In the genomic region with DNA sequence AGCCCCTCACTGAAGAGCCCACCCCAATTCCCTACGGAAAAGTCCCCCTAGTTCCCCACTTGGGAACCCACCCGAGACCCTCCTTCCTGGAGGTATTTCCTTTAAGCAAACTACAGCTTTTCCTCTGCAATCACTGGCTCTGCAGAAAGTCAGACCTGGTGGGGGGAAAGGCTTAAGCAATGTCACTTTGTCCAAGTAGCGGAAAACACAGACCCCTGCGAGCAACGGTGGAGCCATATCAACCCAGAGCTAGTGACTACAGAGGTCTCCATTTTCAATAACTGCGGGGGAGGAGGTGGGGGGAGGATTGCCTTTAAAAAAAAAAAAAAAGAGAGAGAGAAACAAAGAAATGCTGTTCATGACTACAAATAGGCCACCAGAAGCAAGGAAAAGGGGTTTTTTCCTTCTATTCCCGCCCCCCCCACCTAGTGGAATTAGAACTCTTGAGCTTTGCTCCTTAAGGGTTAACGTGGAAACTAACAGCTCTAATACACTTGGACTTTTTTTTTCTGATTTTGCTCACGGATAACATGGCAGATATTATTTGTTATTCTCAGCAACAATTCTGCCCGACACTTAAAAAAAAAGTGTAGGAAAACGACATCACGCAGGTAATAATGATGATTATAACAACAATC, we compare ENCODE assay signal across 9 cellular contexts. TPM values are rescaled to one million over a fixed set of nuclear protein-coding genes. Genes with fewer than 3 reads are reported as not detected.
DNase-seq lines count a peak whose midpoint lies in the region; ATAC-seq and TF ChIP-seq lines count a peak whose summit lies in the region.
"Had no signal": no experiment of that assay in that cellular context is flagged by ENCODE, and none has a peak within 500 bp of the region (broad histone marks: within the 10 kb centered on the region; RNA-seq: fewer than 3 reads in every experiment).

No MANE protein-coding gene starts in this region.

- H3K36me3 ChIP-seq in ES-I3 (ENCODE audit: insufficient read depth, low read length) (peaks cover 2% of the 10 kb centered on the region; the same call in 1 of the 2 replicates), OCI-LY7 (ENCODE audit: insufficient read depth, low read length) (no peaks in the 10 kb centered on the region), prostate gland (no peaks in the 10 kb centered on the region)

- no peaks in the 10 kb centered on the region for H3K9me2 ChIP-seq in OCI-LY7 (ENCODE audit: insufficient read depth, low read length)

- H3K4me1 ChIP-seq in ES-I3 (ENCODE audit: insufficient read depth, low read length) (0 out of 2 replicates have a peak, but pooled peaks cover 2% of the 10 kb centered on the region), OCI-LY7 (ENCODE audit: insufficient read depth, low read length, poor library complexity, severe bottlenecking) (peaks cover 22% of the 10 kb centered on the region), prostate gland (replicated peaks) (no peaks in the 10 kb centered on the region)

- H3K9me3 ChIP-seq in ES-I3 (ENCODE audit: control insufficient read depth, insufficient read depth, low read length) (no peaks in the 10 kb centered on the region), OCI-LY7 (ENCODE audit: low read length) (no peaks in the 10 kb centered on the region), prostate gland (no peaks in the 10 kb centered on the region)

- no peak for TF ChIP-seq CTCF in OCI-LY7 (conservative IDR thresholded peaks at IDR 0.05; ENCODE audit: low read length)
- TF ChIP-seq CTCF in foreskin fibroblast (IDR thresholded peaks at IDR 0.05; ENCODE audit: low read depth, low read length), result no peak
- TF ChIP-seq CTCF in prostate gland (IDR thresholded peaks at IDR 0.05), result no peak

- H3K4me3 ChIP-seq in OCI-LY7 (ENCODE audit: low read depth, low read length, poor library complexity, severe bottlenecking), result peak overlapping the region; percentile 42
- peak overlapping the region; percentile 52 to 69 for H3K4me3 ChIP-seq in foreskin fibroblast (ENCODE audit: low read depth in 1 of 2, low read length in 2 of 2)
- H3K4me3 ChIP-seq in prostate gland, result peak overlapping the region; percentile 23 to 34

- peaks cover 12% of the 10 kb centered on the region for H3K4me1 Mint-ChIP-seq in activated CD8-positive, alpha-beta T cell treated with anti-CD3 and anti-CD28 coated beads, Interleukin-2, amount 10 ng/mL, durations not matched to agents 7 days and 5 days (ENCODE audit: low read depth)

- DNase-seq in OCI-LY7 (ENCODE audit: low spot score) (no peak), foreskin fibroblast (no peak), prostate gland (ENCODE audit: low spot score) (no peak), medulla oblongata (ENCODE audit: extremely low spot score) (no peak)
- DNase-seq in activated CD8-positive, alpha-beta T cell treated with anti-CD3 and anti-CD28 coated beads, Interleukin-2, amount 10 ng/mL, durations not matched to agents 7 days and 5 days, result no peak
- DNase-seq: activated naive CD4-positive, alpha-beta T cell treated with Interleukin-2 at 50 U/mL for 16 hours had no signal

- peak overlapping the region; percentile 99 for H2AFZ ChIP-seq in OCI-LY7 (ENCODE audit: low read length)

- H3K27me3 ChIP-seq in prostate gland (replicated peaks; ENCODE audit: insufficient read depth), result no peaks in the 10 kb centered on the region

- ATAC-seq in activated CD8-positive, alpha-beta T cell treated with anti-CD3 and anti-CD28 coated beads, Interleukin-2, amount 10 ng/mL, durations not matched to agents 7 days and 5 days, result no peak
- no peak for ATAC-seq in HG02623 (IDR thresholded peaks at IDR 0.05; ENCODE audit: unreplicated experiment)
- no peak for ATAC-seq in HG02884 (IDR thresholded peaks at IDR 0.05; ENCODE audit: unreplicated experiment)

- H3K4me3 Mint-ChIP-seq in activated CD8-positive, alpha-beta T cell treated with anti-CD3 and anti-CD28 coated beads, Interleukin-2, amount 10 ng/mL, durations not matched to agents 7 days and 5 days, result no peak overlapping the region

- TF ChIP-seq POLR2A in prostate gland (IDR thresholded peaks at IDR 0.05), result no peak

- WGBS in prostate gland, result 51% methylated on average over 12 of the region's 12 CpGs

- CTCF ChIA-PET in OCI-LY7 (lab: Charles Lee; ENCODE audit: unreplicated experiment), result no interaction called here
- CTCF ChIA-PET in activated CD8-positive, alpha-beta T cell treated with anti-CD3 and anti-CD28 coated beads, Interleukin-2, amount 10 ng/mL, durations not matched to agents 7 days and 5 days (lab: Charles Lee), result interaction anchor here (0.5 to 0.7 kb wide), 2 partner anchors 47 to 87 kb away, joined by 3 to 4 read pairs; no protein-coding TSS in a partner anchor

- POLR2A ChIA-PET in OCI-LY7 (lab: Charles Lee), result interaction anchor here (0.6 to 2.1 kb wide), 10 partner anchors 9 to 1565 kb away, joined by 3 to 9 read pairs (median 3); no protein-coding TSS in a partner anchor
- POLR2A ChIA-PET in activated CD8-positive, alpha-beta T cell treated with anti-CD3 and anti-CD28 coated beads, Interleukin-2, amount 10 ng/mL, durations not matched to agents 7 days and 5 days (lab: Charles Lee), result no interaction called here

- H3K27ac ChIP-seq in OCI-LY7 (ENCODE audit: low read depth, low read length, poor library complexity, severe bottlenecking) (peak overlapping the region; percentile 41), prostate gland (no peak overlapping the region)

- H3K4me2 ChIP-seq in OCI-LY7 (ENCODE audit: low read length), result peak overlapping the region; percentile 70

- H4K20me1 ChIP-seq in OCI-LY7 (ENCODE audit: insufficient read depth, low read length), result no peaks in the 10 kb centered on the region

- no peak overlapping the region for H3K27ac Mint-ChIP-seq in activated CD8-positive, alpha-beta T cell treated with anti-CD3 and anti-CD28 coated beads, Interleukin-2, amount 10 ng/mL, durations not matched to agents 7 days and 5 days

- H3K9ac ChIP-seq in ES-I3 (ENCODE audit: low read depth, low read length), result peak overlapping the region; percentile 67

- BruUV-seq in OCI-LY7 (replicated peaks; lab: Mats Ljungman, UMichigan), result no TSS peak

- H3K79me2 ChIP-seq in OCI-LY7 (ENCODE audit: insufficient read depth, low read depth, low read length), result no peaks in the 10 kb centered on the region

- H3K36me3 Mint-ChIP-seq in activated CD8-positive, alpha-beta T cell treated with anti-CD3 and anti-CD28 coated beads, Interleukin-2, amount 10 ng/mL, durations not matched to agents 7 days and 5 days (ENCODE audit: low read depth), result no peaks in the 10 kb centered on the region

- H3K9me3 Mint-ChIP-seq in activated CD8-positive, alpha-beta T cell treated with anti-CD3 and anti-CD28 coated beads, Interleukin-2, amount 10 ng/mL, durations not matched to agents 7 days and 5 days (ENCODE audit: insufficient read depth), result no peaks in the 10 kb centered on the region

- intact Hi-C loops in OCI-LY7 (cut with micrococcal nuclease; ENCODE audit: unreplicated experiment) (no loop called here), prostate gland (cut with DNase I) (no loop called here)

- peaks cover 56% of the 10 kb centered on the region for H3K27me3 Mint-ChIP-seq in activated CD8-positive, alpha-beta T cell treated with anti-CD3 and anti-CD28 coated beads, Interleukin-2, amount 10 ng/mL, durations not matched to agents 7 days and 5 days (ENCODE audit: low read depth)

RNA-seq across cellular contexts. Expression of a gene that starts 1.1 kb away (rescaled TPM):
- total RNA-seq in OCI-LY7 (2014; rRNA removed; shearing (Covaris generic)), result 0.10 TPM in 1 of 2 replicates, not detected in the other
- total RNA-seq in OCI-LY7 (2022) (not detected in 2 replicates), prostate gland (1 to 10 TPM in 1 of 2 donors, under 1 TPM in 1; 0.91 to 7.6 TPM)
- not detected for total RNA-seq in activated CD8-positive, alpha-beta T cell treated with anti-CD3 and anti-CD28 coated beads, Interleukin-2, amount 10 ng/mL, durations not matched to agents 7 days and 5 days
